Comparison of ENCODE assay signal across 1 cellular context in genomic region chr12:6285532-6286306, GRCh38.
TF ChIP-seq lines count a peak whose summit lies in the region.

No MANE protein-coding gene starts in this region.

TF ChIP-seq in HCT116, 20 proteins besides CTCF, POLR2A, EP300 and RAD21 (continued from another document):
- TF ChIP-seq, protein P1, sequence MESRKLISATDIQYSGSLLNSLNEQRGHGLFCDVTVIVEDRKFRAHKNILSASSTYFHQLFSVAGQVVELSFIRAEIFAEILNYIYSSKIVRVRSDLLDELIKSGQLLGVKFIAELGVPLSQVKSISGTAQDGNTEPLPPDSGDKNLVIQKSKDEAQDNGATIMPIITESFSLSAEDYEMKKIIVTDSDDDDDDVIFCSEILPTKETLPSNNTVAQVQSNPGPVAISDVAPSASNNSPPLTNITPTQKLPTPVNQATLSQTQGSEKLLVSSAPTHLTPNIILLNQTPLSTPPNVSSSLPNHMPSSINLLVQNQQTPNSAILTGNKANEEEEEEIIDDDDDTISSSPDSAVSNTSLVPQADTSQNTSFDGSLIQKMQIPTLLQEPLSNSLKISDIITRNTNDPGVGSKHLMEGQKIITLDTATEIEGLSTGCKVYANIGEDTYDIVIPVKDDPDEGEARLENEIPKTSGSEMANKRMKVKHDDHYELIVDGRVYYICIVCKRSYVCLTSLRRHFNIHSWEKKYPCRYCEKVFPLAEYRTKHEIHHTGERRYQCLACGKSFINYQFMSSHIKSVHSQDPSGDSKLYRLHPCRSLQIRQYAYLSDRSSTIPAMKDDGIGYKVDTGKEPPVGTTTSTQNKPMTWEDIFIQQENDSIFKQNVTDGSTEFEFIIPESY (IDR thresholded peaks at IDR 0.05; ENCODE audit: extremely low read depth, insufficient replicate concordance, low read length) = no peak
- TF ChIP-seq ZFX (IDR thresholded peaks at IDR 0.05) = no peak
- no peak for TF ChIP-seq CEBPB (IDR thresholded peaks at IDR 0.05; ENCODE audit: low read depth)
- no peak for TF ChIP-seq EGR1 (IDR thresholded peaks at IDR 0.05; ENCODE audit: low read depth)
- TF ChIP-seq JUND (IDR thresholded peaks at IDR 0.05) = no peak
- TF ChIP-seq POLR2AphosphoS5 (IDR thresholded peaks at IDR 0.05; ENCODE audit: low read depth, low read length) = no peak
- TF ChIP-seq FOSL1 (IDR thresholded peaks at IDR 0.05; ENCODE audit: low read depth) = no peak
- TF ChIP-seq, protein P2, sequence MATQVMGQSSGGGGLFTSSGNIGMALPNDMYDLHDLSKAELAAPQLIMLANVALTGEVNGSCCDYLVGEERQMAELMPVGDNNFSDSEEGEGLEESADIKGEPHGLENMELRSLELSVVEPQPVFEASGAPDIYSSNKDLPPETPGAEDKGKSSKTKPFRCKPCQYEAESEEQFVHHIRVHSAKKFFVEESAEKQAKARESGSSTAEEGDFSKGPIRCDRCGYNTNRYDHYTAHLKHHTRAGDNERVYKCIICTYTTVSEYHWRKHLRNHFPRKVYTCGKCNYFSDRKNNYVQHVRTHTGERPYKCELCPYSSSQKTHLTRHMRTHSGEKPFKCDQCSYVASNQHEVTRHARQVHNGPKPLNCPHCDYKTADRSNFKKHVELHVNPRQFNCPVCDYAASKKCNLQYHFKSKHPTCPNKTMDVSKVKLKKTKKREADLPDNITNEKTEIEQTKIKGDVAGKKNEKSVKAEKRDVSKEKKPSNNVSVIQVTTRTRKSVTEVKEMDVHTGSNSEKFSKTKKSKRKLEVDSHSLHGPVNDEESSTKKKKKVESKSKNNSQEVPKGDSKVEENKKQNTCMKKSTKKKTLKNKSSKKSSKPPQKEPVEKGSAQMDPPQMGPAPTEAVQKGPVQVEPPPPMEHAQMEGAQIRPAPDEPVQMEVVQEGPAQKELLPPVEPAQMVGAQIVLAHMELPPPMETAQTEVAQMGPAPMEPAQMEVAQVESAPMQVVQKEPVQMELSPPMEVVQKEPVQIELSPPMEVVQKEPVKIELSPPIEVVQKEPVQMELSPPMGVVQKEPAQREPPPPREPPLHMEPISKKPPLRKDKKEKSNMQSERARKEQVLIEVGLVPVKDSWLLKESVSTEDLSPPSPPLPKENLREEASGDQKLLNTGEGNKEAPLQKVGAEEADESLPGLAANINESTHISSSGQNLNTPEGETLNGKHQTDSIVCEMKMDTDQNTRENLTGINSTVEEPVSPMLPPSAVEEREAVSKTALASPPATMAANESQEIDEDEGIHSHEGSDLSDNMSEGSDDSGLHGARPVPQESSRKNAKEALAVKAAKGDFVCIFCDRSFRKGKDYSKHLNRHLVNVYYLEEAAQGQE (IDR thresholded peaks at IDR 0.05; ENCODE audit: low read depth) = no peak
